ENCODE assay signal across 8 cellular contexts in the genomic region with DNA sequence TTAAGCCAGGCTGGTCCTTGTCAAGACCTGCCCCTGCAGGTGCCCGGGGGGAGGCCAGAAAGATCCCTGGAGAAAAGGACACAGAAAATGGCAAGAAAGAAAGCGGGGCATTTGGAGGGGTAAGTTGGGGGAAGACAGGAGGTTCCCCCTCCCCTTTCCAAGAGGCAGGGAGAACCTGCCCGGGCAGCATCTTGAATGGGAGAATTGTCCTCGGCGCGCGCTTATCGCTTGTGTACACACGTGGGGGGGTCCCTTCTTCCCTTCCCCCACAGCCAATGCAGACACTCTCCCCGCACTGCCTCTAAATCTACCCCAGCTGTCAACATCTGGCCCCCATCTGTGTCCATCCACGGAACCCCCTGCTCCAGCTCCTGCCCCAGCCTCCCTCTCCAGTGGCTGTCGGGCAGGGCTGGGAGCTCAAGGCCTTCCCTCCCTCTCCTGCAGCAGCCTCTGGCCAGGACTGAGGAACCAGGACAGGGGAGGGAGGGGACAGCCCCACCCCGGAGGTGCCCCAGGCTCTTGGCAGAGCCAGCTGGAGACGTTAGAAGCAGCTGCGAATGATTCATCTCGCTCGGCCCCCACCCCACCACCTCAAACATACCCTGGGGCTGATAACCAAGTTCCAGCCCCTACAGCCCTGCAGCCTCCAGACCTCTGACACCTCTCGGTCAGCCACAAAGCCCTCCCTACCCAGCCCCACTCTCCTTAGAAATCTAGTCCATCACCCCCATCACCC. TPM values are rescaled to one million over a fixed set of nuclear protein-coding genes. Genes with fewer than 3 reads are reported as not detected.
A peak's percentile ranks its signal among the peaks of the same experiment; 100 is the strongest.
DNase-seq lines count a peak whose midpoint lies in the region; ATAC-seq and TF ChIP-seq lines count a peak whose summit lies in the region.

No MANE protein-coding gene starts in this region.

- intact Hi-C loops in head of caudate nucleus (cut with DNase I) = no loop called here

- no peaks in the 10 kb centered on the region for H3K4me1 ChIP-seq in CD8-positive, alpha-beta memory T cell (ENCODE audit: insufficient read depth, low read length)

- peak; percentile 25 for ATAC-seq in left lobe of liver

- H3K9me3 ChIP-seq in KOPT-K1 (ENCODE audit: insufficient read depth, low read length, poor library complexity, severe bottlenecking) = no peaks in the 10 kb centered on the region
- no peaks in the 10 kb centered on the region for H3K9me3 ChIP-seq in CD8-positive, alpha-beta memory T cell (ENCODE audit: low read length)

- POLR2A ChIA-PET in CD8-positive, alpha-beta memory T cell (lab: Charles Lee) = no interaction called here

- H3K27ac Mint-ChIP-seq in CD8-positive, alpha-beta memory T cell = no peak overlapping the region

- H3K27ac ChIP-seq in KOPT-K1 (ENCODE audit: low read depth, low read length, poor library complexity, severe bottlenecking) = peak overlapping the region; percentile 20
- no peak overlapping the region for H3K27ac ChIP-seq in CD8-positive, alpha-beta memory T cell (ENCODE audit: low read depth, low read length)

- no peaks in the 10 kb centered on the region for H3K36me3 ChIP-seq in KOPT-K1 (ENCODE audit: insufficient read depth, low read length)
- no peaks in the 10 kb centered on the region for H3K36me3 ChIP-seq in CD8-positive, alpha-beta memory T cell (ENCODE audit: insufficient read depth, low read length)

- no peak overlapping the region for H3K4me3 Mint-ChIP-seq in CD8-positive, alpha-beta memory T cell

- H3K27me3 Mint-ChIP-seq in CD8-positive, alpha-beta memory T cell = peaks cover 13 to 16% of the 10 kb centered on the region in 2 donors

- H3K4me3 ChIP-seq in AG10803 (ENCODE audit: low read length) = no peak overlapping the region
- H3K4me3 ChIP-seq in CD8-positive, alpha-beta memory T cell (ENCODE audit: low read length) = no peak overlapping the region

- no peaks in the 10 kb centered on the region for H3K9me3 Mint-ChIP-seq in CD8-positive, alpha-beta memory T cell

- no peaks in the 10 kb centered on the region for H3K27me3 ChIP-seq in CD8-positive, alpha-beta memory T cell (ENCODE audit: insufficient read depth, low read length, poor library complexity, severe bottlenecking)

- CTCF ChIA-PET in CD8-positive, alpha-beta memory T cell (lab: Charles Lee) = interaction anchor here (1.2 to 5.5 kb wide), 2 partner anchors 30 to 48 kb away, joined by 3 to 52 read pairs; a partner anchor contains a TSS

- peaks cover 0 to 4% (median 2%) of the 10 kb centered on the region in 3 donors for H3K4me1 Mint-ChIP-seq in CD8-positive, alpha-beta memory T cell

- peaks cover 0 to 3% (median 0%) of the 10 kb centered on the region in 3 donors for H3K36me3 Mint-ChIP-seq in CD8-positive, alpha-beta memory T cell

- DNase-seq in AG10803 (ENCODE audit: low read depth) (peak; percentile 85), amniotic stem cell (lab: John Stamatoyannopoulos, UW) (peak; percentile 80), left lobe of liver (ENCODE audit: low spot score) (no peak), head of caudate nucleus (no peak), T-helper 1 cell (no peak)
- no peak for DNase-seq in effector CD4-positive, alpha-beta T cell
- no peak for DNase-seq in CD8-positive, alpha-beta memory T cell

- TF ChIP-seq CTCF in AG10803 (conservative IDR thresholded peaks at IDR 0.05; ENCODE audit: low read length) = no peak

RNA-seq across cellular contexts. Expression of a gene that starts 25.3 kb away (rescaled TPM):
- total RNA-seq in left lobe of liver = 48.8 TPM
- total RNA-seq in CD8-positive, alpha-beta memory T cell = 1 to 10 TPM; 2.5 to 2.9 TPM
- not detected for polyA plus RNA-seq in CD8-positive, alpha-beta memory T cell

RNA-seq across cellular contexts. Expression of a gene that starts 50.5 kb away (rescaled TPM):
- total RNA-seq in left lobe of liver = 10.1 TPM
- 10 to 100 TPM; 24.7 to 29.1 TPM for total RNA-seq in CD8-positive, alpha-beta memory T cell
- polyA plus RNA-seq in CD8-positive, alpha-beta memory T cell = 9.5 TPM

Comparison
In these comparisons a context has a peak if more than half of its experiments do, and no peak if none do; other contexts are left out.
1. DNase-seq: peak in AG10803 (single experiment) and amniotic stem cell (single experiment); none in left lobe of liver (single experiment), head of caudate nucleus (0 of 42), effector CD4-positive, alpha-beta T cell (single experiment), T-helper 1 cell (0 of 5) and CD8-positive, alpha-beta memory T cell (0 of 5).
2. RNA of a gene that starts 25.3 kb away (total RNA-seq): 48.8 TPM in left lobe of liver (single experiment); 2.5 to 2.9 TPM in CD8-positive, alpha-beta memory T cell; every median in the first group is over 10 times any median in the second.